1 cellular context compared by ENCODE assay signal in the genomic region with DNA sequence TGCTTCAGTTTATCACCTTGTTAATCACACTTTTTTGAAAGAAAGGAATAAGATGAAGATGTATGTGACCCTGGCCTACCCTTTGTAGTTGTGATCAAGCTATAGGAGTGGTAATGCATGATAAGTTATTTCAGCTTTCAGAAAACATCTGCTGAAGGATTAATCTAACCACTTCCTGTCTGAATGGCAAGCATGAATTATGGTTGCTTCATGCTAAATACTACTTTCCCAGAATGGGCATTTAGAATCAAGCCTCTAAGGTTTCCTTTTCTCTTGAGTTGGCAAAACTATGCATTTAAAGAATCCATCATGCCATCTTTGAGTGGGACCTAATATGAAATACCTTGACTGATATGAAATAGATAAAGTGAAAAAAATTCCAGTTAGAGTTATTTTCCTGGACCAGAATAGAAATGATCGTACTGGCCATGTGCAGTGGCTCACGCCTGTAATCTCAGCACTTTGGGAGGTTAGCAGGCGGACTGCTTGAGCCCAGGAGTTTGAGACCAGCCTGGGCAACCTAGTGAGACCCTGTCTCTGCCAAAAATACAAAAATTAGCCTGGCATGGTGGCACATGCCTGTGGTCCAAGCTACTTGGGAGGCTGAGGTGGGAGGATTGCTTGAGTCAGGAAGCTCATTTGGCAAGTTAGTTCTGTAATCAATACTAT.
A peak's percentile ranks its signal among the peaks of the same experiment; 100 is the strongest.
TF ChIP-seq lines count a peak whose summit lies in the region.

No MANE protein-coding gene starts in this region.

TF ChIP-seq in K562, 482 proteins besides CTCF, POLR2A, EP300 and RAD21 (continued from another document and continues in another):
- TF ChIP-seq E4F1 (CRISPR knock-in tag; IDR thresholded peaks at IDR 0.05; ENCODE audit: borderline replicate concordance) = no peak
- TF ChIP-seq, protein P1, sequence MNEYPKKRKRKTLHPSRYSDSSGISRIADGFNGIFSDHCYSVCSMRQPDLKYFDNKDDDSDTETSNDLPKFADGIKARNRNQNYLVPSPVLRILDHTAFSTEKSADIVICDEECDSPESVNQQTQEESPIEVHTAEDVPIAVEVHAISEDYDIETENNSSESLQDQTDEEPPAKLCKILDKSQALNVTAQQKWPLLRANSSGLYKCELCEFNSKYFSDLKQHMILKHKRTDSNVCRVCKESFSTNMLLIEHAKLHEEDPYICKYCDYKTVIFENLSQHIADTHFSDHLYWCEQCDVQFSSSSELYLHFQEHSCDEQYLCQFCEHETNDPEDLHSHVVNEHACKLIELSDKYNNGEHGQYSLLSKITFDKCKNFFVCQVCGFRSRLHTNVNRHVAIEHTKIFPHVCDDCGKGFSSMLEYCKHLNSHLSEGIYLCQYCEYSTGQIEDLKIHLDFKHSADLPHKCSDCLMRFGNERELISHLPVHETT (CRISPR knock-in tag; conservative IDR thresholded peaks at IDR 0.05 in 1 of 2, IDR thresholded peaks at IDR 0.05 in 1 of 2) = peak in 1 of 2 experiments; percentile 80; a peak in 2 of 4 replicates
- TF ChIP-seq, protein P2, sequence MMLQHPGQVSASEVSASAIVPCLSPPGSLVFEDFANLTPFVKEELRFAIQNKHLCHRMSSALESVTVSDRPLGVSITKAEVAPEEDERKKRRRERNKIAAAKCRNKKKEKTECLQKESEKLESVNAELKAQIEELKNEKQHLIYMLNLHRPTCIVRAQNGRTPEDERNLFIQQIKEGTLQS (IDR thresholded peaks at IDR 0.05) = peak; percentile 48; the same call in 1 of the 2 replicates
- TF ChIP-seq, protein P2 (CRISPR knock-in tag; conservative IDR thresholded peaks at IDR 0.05) = 0 out of 2 replicates have a peak, but pooled peaks have one; percentile 51
- TF ChIP-seq KHSRP (IDR thresholded peaks at IDR 0.05) = no peak
- no peak for TF ChIP-seq ARHGAP35 (IDR thresholded peaks at IDR 0.05; ENCODE audit: partially characterized antibody)
- no peak for TF ChIP-seq ZNF253 (CRISPR knock-in tag; conservative IDR thresholded peaks at IDR 0.05)
- TF ChIP-seq ZSCAN29 (IDR thresholded peaks at IDR 0.05) = no peak
- peak; percentile 25 to 71; a peak in 3 of 4 replicates for TF ChIP-seq TRIM24 (IDR thresholded peaks at IDR 0.05)
- TF ChIP-seq MEIS2 (IDR thresholded peaks at IDR 0.05; ENCODE audit: partially characterized antibody) = peak; percentile 99
- TF ChIP-seq KDM5B (IDR thresholded peaks at IDR 0.05; ENCODE audit: insufficient replicate concordance, low read depth, low read length) = no peak
- TF ChIP-seq ZNF561 (CRISPR knock-in tag; conservative IDR thresholded peaks at IDR 0.05) = 0 out of 2 replicates have a peak, but pooled peaks have one; percentile 17
- no peak for TF ChIP-seq PHB (CRISPR knock-in tag; IDR thresholded peaks at IDR 0.05)
- TF ChIP-seq FOXP4 (CRISPR knock-in tag; IDR thresholded peaks at IDR 0.05; ENCODE audit: borderline replicate concordance) = no peak
- no peak for TF ChIP-seq NFYB (IDR thresholded peaks at IDR 0.05; ENCODE audit: extremely low read depth, insufficient read length)
- peak; percentile 97 for TF ChIP-seq CBFA2T3 (IDR thresholded peaks at IDR 0.05)
- TF ChIP-seq L3MBTL2 (IDR thresholded peaks at IDR 0.05) = peak; percentile 58
- peak; percentile 68; the same call in 1 of the 2 replicates for TF ChIP-seq ZNF644 (tag; IDR thresholded peaks at IDR 0.05; ENCODE audit: low read depth)
- TF ChIP-seq ZNF76 (CRISPR knock-in tag; IDR thresholded peaks at IDR 0.05; ENCODE audit: borderline replicate concordance) = no peak
- TF ChIP-seq ZNF134 (CRISPR knock-in tag; conservative IDR thresholded peaks at IDR 0.05) = no peak
- no peak for TF ChIP-seq ZNF316 (IDR thresholded peaks at IDR 0.05)
- no peak for TF ChIP-seq BACH1 (tag; IDR thresholded peaks at IDR 0.05)
- no peak for TF ChIP-seq ELF2 (CRISPR knock-in tag; IDR thresholded peaks at IDR 0.05)
- TF ChIP-seq RCOR1 (IDR thresholded peaks at IDR 0.05; ENCODE audit: borderline replicate concordance in 1 of 2, low read depth in 2 of 2, low read length in 2 of 2) = peak in 1 of 2 experiments; percentile 89; a peak in 3 of 4 replicates
- TF ChIP-seq ATF4 (CRISPR knock-in tag; IDR thresholded peaks at IDR 0.05) = peak; percentile 19; the same call in 1 of the 2 replicates
- peak; percentile 94 for TF ChIP-seq STAT5A (IDR thresholded peaks at IDR 0.05; ENCODE audit: borderline replicate concordance, low read length)
- TF ChIP-seq, protein P3, sequence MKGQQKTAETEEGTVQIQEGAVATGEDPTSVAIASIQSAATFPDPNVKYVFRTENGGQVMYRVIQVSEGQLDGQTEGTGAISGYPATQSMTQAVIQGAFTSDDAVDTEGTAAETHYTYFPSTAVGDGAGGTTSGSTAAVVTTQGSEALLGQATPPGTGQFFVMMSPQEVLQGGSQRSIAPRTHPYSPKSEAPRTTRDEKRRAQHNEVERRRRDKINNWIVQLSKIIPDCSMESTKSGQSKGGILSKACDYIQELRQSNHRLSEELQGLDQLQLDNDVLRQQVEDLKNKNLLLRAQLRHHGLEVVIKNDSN (CRISPR knock-in tag; IDR thresholded peaks at IDR 0.05) = no peak
- TF ChIP-seq TEAD4 (IDR thresholded peaks at IDR 0.05; ENCODE audit: low read length) = peak; percentile 98
- no peak for TF ChIP-seq TEAD4 (CRISPR knock-in tag; IDR thresholded peaks at IDR 0.05; ENCODE audit: borderline replicate concordance)
- no peak for TF ChIP-seq OTX1 (CRISPR knock-in tag; IDR thresholded peaks at IDR 0.05)
- TF ChIP-seq ZBTB7A (IDR thresholded peaks at IDR 0.05; ENCODE audit: borderline replicate concordance, control insufficient read depth, low read depth, low read length) = no peak
- TF ChIP-seq SETDB1 (IDR thresholded peaks at IDR 0.05; ENCODE audit: low read length) = no peak
- TF ChIP-seq, protein P4, sequence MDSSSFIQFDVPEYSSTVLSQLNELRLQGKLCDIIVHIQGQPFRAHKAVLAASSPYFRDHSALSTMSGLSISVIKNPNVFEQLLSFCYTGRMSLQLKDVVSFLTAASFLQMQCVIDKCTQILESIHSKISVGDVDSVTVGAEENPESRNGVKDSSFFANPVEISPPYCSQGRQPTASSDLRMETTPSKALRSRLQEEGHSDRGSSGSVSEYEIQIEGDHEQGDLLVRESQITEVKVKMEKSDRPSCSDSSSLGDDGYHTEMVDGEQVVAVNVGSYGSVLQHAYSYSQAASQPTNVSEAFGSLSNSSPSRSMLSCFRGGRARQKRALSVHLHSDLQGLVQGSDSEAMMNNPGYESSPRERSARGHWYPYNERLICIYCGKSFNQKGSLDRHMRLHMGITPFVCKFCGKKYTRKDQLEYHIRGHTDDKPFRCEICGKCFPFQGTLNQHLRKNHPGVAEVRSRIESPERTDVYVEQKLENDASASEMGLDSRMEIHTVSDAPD (CRISPR knock-in tag; IDR thresholded peaks at IDR 0.05) = no peak
- TF ChIP-seq DPF2 (IDR thresholded peaks at IDR 0.05) = peak; percentile 97
- TF ChIP-seq SIN3A (IDR thresholded peaks at IDR 0.05; ENCODE audit: borderline replicate concordance in 2 of 2, control insufficient read depth in 1 of 2, low read depth in 2 of 2, low read length in 2 of 2) = no peak
- no peak for TF ChIP-seq ZNF655 (CRISPR knock-in tag; IDR thresholded peaks at IDR 0.05)
- no peak for TF ChIP-seq TAF1 (IDR thresholded peaks at IDR 0.05; ENCODE audit: control insufficient read depth, extremely low read depth, insufficient read depth, low read length, severe bottlenecking)
- TF ChIP-seq TEAD2 (tag; IDR thresholded peaks at IDR 0.05) = no peak
- no peak for TF ChIP-seq E2F8 (IDR thresholded peaks at IDR 0.05; ENCODE audit: low read depth, partially characterized antibody)
- TF ChIP-seq, protein P5, sequence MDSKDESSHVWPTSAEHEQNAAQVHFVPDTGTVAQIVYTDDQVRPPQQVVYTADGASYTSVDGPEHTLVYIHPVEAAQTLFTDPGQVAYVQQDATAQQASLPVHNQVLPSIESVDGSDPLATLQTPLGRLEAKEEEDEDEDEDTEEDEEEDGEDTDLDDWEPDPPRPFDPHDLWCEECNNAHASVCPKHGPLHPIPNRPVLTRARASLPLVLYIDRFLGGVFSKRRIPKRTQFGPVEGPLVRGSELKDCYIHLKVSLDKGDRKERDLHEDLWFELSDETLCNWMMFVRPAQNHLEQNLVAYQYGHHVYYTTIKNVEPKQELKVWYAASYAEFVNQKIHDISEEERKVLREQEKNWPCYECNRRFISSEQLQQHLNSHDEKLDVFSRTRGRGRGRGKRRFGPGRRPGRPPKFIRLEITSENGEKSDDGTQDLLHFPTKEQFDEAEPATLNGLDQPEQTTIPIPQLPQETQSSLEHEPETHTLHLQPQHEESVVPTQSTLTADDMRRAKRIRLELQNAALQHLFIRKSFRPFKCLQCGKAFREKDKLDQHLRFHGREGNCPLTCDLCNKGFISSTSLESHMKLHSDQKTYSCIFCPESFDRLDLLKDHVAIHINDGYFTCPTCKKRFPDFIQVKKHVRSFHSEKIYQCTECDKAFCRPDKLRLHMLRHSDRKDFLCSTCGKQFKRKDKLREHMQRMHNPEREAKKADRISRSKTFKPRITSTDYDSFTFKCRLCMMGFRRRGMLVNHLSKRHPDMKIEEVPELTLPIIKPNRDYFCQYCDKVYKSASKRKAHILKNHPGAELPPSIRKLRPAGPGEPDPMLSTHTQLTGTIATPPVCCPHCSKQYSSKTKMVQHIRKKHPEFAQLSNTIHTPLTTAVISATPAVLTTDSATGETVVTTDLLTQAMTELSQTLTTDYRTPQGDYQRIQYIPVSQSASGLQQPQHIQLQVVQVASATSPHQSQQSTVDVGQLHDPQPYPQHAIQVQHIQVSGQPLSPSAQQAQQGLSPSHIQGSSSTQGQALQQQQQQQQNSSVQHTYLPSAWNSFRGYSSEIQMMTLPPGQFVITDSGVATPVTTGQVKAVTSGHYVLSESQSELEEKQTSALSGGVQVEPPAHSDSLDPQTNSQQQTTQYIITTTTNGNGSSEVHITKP (IDR thresholded peaks at IDR 0.05; ENCODE audit: partially characterized antibody) = no peak
- TF ChIP-seq ZNF766 (CRISPR knock-in tag; conservative IDR thresholded peaks at IDR 0.05) = peak; percentile 79; the same call in 1 of the 2 replicates
- TF ChIP-seq ZNF764 (CRISPR knock-in tag; IDR thresholded peaks at IDR 0.05; ENCODE audit: low read depth) = no peak
- no peak for TF ChIP-seq IFI16 (CRISPR knock-in tag; IDR thresholded peaks at IDR 0.05)
